In the genomic region with DNA sequence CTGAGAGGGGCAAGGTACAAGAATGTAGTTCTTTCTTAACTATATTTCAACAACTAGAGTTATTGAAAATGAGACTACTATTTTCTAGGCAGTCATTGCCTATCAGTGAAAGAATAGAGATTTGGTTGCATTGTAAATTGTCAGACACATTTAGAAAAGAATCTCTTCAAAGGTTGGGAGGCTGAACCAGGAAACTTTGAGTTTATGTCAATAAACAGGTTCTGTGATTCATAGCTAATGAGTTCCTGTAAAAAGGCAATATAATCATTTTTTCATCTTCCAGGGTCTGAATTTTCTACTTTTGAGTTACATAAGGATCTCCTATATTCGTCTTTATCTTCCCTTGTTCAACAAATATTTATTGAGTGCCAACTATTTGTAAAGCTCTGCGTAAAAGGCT, we compare ENCODE assay signal across 23 cellular contexts.
"Had no signal": no experiment of that assay in that cellular context is flagged by ENCODE, and none has a peak within 500 bp of the region (broad histone marks: within the 10 kb centered on the region; RNA-seq: fewer than 3 reads in every experiment).

No MANE protein-coding gene starts in this region.

- H3K9me3 Mint-ChIP-seq: activated CD4-positive, alpha-beta T cell treated with anti-CD3 and anti-CD28 coated beads, Interleukin-2, amount 10 ng/mL, durations not matched to agents 7 days and 5 days; activated T-cell treated with anti-CD3 and anti-CD28 coated beads, Interleukin-2, amount 50 U/mL, for 24 hours; nephron progenitor cell had no signal

- H3K4me3 Mint-ChIP-seq: activated CD4-positive, alpha-beta memory T cell treated with anti-CD3 and anti-CD28 coated beads, Interleukin-2, amount 10 ng/mL, durations not matched to agents 7 days and 5 days; activated CD4-positive, alpha-beta T cell treated with anti-CD3 and anti-CD28 coated beads, Interleukin-2, amount 10 ng/mL, durations not matched to agents 7 days and 5 days; activated T-cell treated with anti-CD3 and anti-CD28 coated beads, Interleukin-2, amount 50 U/mL, for 24 hours; central memory CD8-positive, alpha-beta T cell; naive B cell; nephron progenitor cell; stimulated activated effector memory CD8-positive, alpha-beta T cell treated with anti-CD3 and anti-CD28 coated beads, Interleukin-12 subunit alpha, Interleukin-12 subunit beta, amount 100 ng/mL, for 72 hours; T-helper 17 cell had no signal

- DNase-seq: activated CD4-positive, alpha-beta memory T cell treated with anti-CD3 and anti-CD28 coated beads, Interleukin-2, amount 10 ng/mL, durations not matched to agents 7 days and 5 days; activated CD4-positive, alpha-beta T cell treated with anti-CD3 and anti-CD28 coated beads for 1 hour; activated CD4-positive, alpha-beta T cell treated with anti-CD3 and anti-CD28 coated beads, Interleukin-2, amount 10 ng/mL, durations not matched to agents 7 days and 5 days; activated CD8-positive, alpha-beta memory T cell treated with anti-CD3 and anti-CD28 coated beads, Interleukin-2, amount 50 U/mL, for 48 hours; activated gamma-delta T cell treated with Interleukin-2 at 50 U/mL for 16 hours; activated naive CD4-positive, alpha-beta T cell treated with anti-CD3 and anti-CD28 coated beads, Interleukin-2, amount 50 U/mL, for 16 hours; activated T-cell treated with anti-CD3 and anti-CD28 coated beads, Interleukin-2, amount 50 U/mL, for 24 hours; dermis blood vessel endothelial cell; effector memory CD4-positive, alpha-beta T cell; hippocampal formation; left ventricle myocardium inferior; naive B cell; nephron progenitor cell; stimulated activated CD4-positive, alpha-beta T cell treated with anti-CD3 and anti-CD28 coated beads, Interleukin-4, amount 100 ng/mL, for 24 hours; T-helper 17 cell; T1000 had no signal

- H3K4me1 Mint-ChIP-seq: activated CD4-positive, alpha-beta memory T cell treated with anti-CD3 and anti-CD28 coated beads, Interleukin-2, amount 10 ng/mL, durations not matched to agents 7 days and 5 days; activated CD4-positive, alpha-beta T cell treated with anti-CD3 and anti-CD28 coated beads, Interleukin-2, amount 10 ng/mL, durations not matched to agents 7 days and 5 days; central memory CD8-positive, alpha-beta T cell; naive B cell; nephron progenitor cell; stimulated activated effector memory CD8-positive, alpha-beta T cell treated with anti-CD3 and anti-CD28 coated beads, Interleukin-12 subunit alpha, Interleukin-12 subunit beta, amount 100 ng/mL, for 72 hours; T-helper 17 cell had no signal

- H3K27me3 Mint-ChIP-seq: activated CD4-positive, alpha-beta memory T cell treated with anti-CD3 and anti-CD28 coated beads, Interleukin-2, amount 10 ng/mL, durations not matched to agents 7 days and 5 days; activated CD4-positive, alpha-beta T cell treated with anti-CD3 and anti-CD28 coated beads, Interleukin-2, amount 10 ng/mL, durations not matched to agents 7 days and 5 days; activated T-cell treated with anti-CD3 and anti-CD28 coated beads, Interleukin-2, amount 50 U/mL, for 24 hours; central memory CD8-positive, alpha-beta T cell; naive B cell; T-helper 17 cell had no signal

- H3K27ac Mint-ChIP-seq: activated CD4-positive, alpha-beta memory T cell treated with anti-CD3 and anti-CD28 coated beads, Interleukin-2, amount 10 ng/mL, durations not matched to agents 7 days and 5 days; activated CD4-positive, alpha-beta T cell treated with anti-CD3 and anti-CD28 coated beads, Interleukin-2, amount 10 ng/mL, durations not matched to agents 7 days and 5 days; activated T-cell treated with anti-CD3 and anti-CD28 coated beads, Interleukin-2, amount 50 U/mL, for 24 hours; naive B cell; nephron progenitor cell; stimulated activated effector memory CD8-positive, alpha-beta T cell treated with anti-CD3 and anti-CD28 coated beads, Interleukin-12 subunit alpha, Interleukin-12 subunit beta, amount 100 ng/mL, for 72 hours; T-helper 17 cell had no signal

- H3K4me3 ChIP-seq: breast epithelium, gastroesophageal sphincter, skin epidermis, tibial nerve had no signal

- ATAC-seq: gastroesophageal sphincter; sciatic nerve; stimulated activated effector memory CD8-positive, alpha-beta T cell treated with anti-CD3 and anti-CD28 coated beads, Interleukin-12 subunit alpha, Interleukin-12 subunit beta, amount 100 ng/mL, for 72 hours; T-helper 17 cell had no signal

- H3K36me3 Mint-ChIP-seq: naive B cell; stimulated activated effector memory CD8-positive, alpha-beta T cell treated with anti-CD3 and anti-CD28 coated beads, Interleukin-12 subunit alpha, Interleukin-12 subunit beta, amount 100 ng/mL, for 72 hours had no signal
